In the genomic region with DNA sequence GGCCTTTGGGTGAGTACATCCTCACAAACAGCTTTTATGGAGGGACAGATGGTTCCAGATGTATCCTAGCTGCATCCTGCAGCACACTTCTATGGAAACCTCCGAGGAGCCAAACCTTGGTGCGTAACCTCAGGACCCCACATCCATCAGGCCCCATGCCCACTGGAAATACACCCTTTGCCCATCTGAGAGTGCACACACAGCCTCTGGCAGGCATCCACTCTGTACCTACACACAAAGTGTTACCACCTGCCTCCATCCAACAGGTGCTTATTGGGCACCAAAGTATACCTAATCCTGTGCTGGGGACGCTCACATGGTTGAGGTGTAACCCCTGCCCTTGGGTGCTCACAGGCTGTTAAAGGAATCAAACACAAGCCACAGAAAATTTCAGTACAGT, we compare ENCODE assay signal across 21 cellular contexts.
"Had no signal": no experiment of that assay in that cellular context is flagged by ENCODE, and none has a peak within 500 bp of the region (broad histone marks: within the 10 kb centered on the region; RNA-seq: fewer than 3 reads in every experiment).

No MANE protein-coding gene starts in this region.

- H3K36me3 Mint-ChIP-seq: naive thymus-derived CD8-positive, alpha-beta T cell; stimulated activated effector memory CD8-positive, alpha-beta T cell treated with anti-CD3 and anti-CD28 coated beads, Interleukin-12 subunit alpha, Interleukin-12 subunit beta, amount 100 ng/mL, for 72 hours had no signal

- H3K4me1 ChIP-seq: esophagus squamous epithelium, gastrocnemius medialis, lower lobe of right lung, neural progenitor cell, suprapubic skin had no signal

- H3K36me3 ChIP-seq: cardiac muscle cell, esophagus squamous epithelium, gastrocnemius medialis, lower lobe of right lung, neural progenitor cell, suprapubic skin, transverse colon, WERI-Rb-1 had no signal

- H3K27ac ChIP-seq: cardiac muscle cell, esophagus squamous epithelium, gastrocnemius medialis, lower lobe of right lung, neural progenitor cell, suprapubic skin, transverse colon, WERI-Rb-1 had no signal

- H3K9me3 ChIP-seq: esophagus squamous epithelium, gastrocnemius medialis, lower lobe of right lung, suprapubic skin, transverse colon had no signal

- H3K9me3 Mint-ChIP-seq: activated naive CD8-positive, alpha-beta T cell treated with anti-CD3 and anti-CD28 coated beads, Interleukin-2, amount 50 U/mL, for 24 hours; naive thymus-derived CD8-positive, alpha-beta T cell; neural progenitor cell; stimulated activated effector memory CD8-positive, alpha-beta T cell treated with anti-CD3 and anti-CD28 coated beads, Interleukin-12 subunit alpha, Interleukin-12 subunit beta, amount 100 ng/mL, for 72 hours; stimulated activated naive CD8-positive, alpha-beta T cell treated with anti-CD3 and anti-CD28 coated beads, Interleukin-15, amount 100 ng/mL, for 72 hours had no signal

- H3K4me3 ChIP-seq: cardiac muscle cell, esophagus squamous epithelium, gastrocnemius medialis, lower lobe of right lung, neural progenitor cell, suprapubic skin, transverse colon had no signal

- H3K4me3 Mint-ChIP-seq: activated naive CD8-positive, alpha-beta T cell treated with anti-CD3 and anti-CD28 coated beads, Interleukin-2, amount 50 U/mL, for 24 hours; naive thymus-derived CD8-positive, alpha-beta T cell; neural progenitor cell; stimulated activated effector memory CD8-positive, alpha-beta T cell treated with anti-CD3 and anti-CD28 coated beads, Interleukin-12 subunit alpha, Interleukin-12 subunit beta, amount 100 ng/mL, for 72 hours; stimulated activated naive CD8-positive, alpha-beta T cell treated with anti-CD3 and anti-CD28 coated beads, Interleukin-15, amount 100 ng/mL, for 72 hours had no signal

- H3K27me3 Mint-ChIP-seq: activated naive CD8-positive, alpha-beta T cell treated with anti-CD3 and anti-CD28 coated beads, Interleukin-2, amount 50 U/mL, for 24 hours had no signal

- ATAC-seq: activated naive CD8-positive, alpha-beta T cell treated with anti-CD3 and anti-CD28 coated beads, Interleukin-2, amount 50 U/mL, for 24 hours; gastrocnemius medialis; naive thymus-derived CD8-positive, alpha-beta T cell; stimulated activated effector memory CD8-positive, alpha-beta T cell treated with anti-CD3 and anti-CD28 coated beads, Interleukin-12 subunit alpha, Interleukin-12 subunit beta, amount 100 ng/mL, for 72 hours; stimulated activated naive CD8-positive, alpha-beta T cell treated with anti-CD3 and anti-CD28 coated beads, Interleukin-15, amount 100 ng/mL, for 72 hours had no signal

- H3K27me3 ChIP-seq: cardiac muscle cell, esophagus squamous epithelium, gastrocnemius medialis, neural progenitor cell, suprapubic skin, transverse colon had no signal

- H3K4me1 Mint-ChIP-seq: activated naive CD8-positive, alpha-beta T cell treated with anti-CD3 and anti-CD28 coated beads, Interleukin-2, amount 50 U/mL, for 24 hours; naive thymus-derived CD8-positive, alpha-beta T cell; neural progenitor cell; stimulated activated naive CD8-positive, alpha-beta T cell treated with anti-CD3 and anti-CD28 coated beads, Interleukin-15, amount 100 ng/mL, for 72 hours had no signal

- H3K27ac Mint-ChIP-seq: activated naive CD8-positive, alpha-beta T cell treated with anti-CD3 and anti-CD28 coated beads, Interleukin-2, amount 50 U/mL, for 24 hours; naive thymus-derived CD8-positive, alpha-beta T cell; neural progenitor cell; stimulated activated effector memory CD8-positive, alpha-beta T cell treated with anti-CD3 and anti-CD28 coated beads, Interleukin-12 subunit alpha, Interleukin-12 subunit beta, amount 100 ng/mL, for 72 hours; stimulated activated naive CD8-positive, alpha-beta T cell treated with anti-CD3 and anti-CD28 coated beads, Interleukin-15, amount 100 ng/mL, for 72 hours had no signal

- DNase-seq: activated CD4-positive, alpha-beta T cell treated with anti-CD3 and anti-CD28 coated beads for 1 hour; activated CD4-positive, alpha-beta T cell treated with anti-CD3 and anti-CD28 coated beads, Interleukin-2, amount 50 U/mL, for 4 hours; activated gamma-delta T cell; activated naive CD4-positive, alpha-beta T cell treated with anti-CD3 and anti-CD28 coated beads, Interleukin-2, amount 50 U/mL, for 16 hours; activated naive CD8-positive, alpha-beta T cell treated with anti-CD3 and anti-CD28 coated beads, Interleukin-2, amount 50 U/mL, for 24 hours; esophagus squamous epithelium; gastrocnemius medialis; hypothalamus; lower lobe of right lung; mesendoderm; retina; SIG-M5; SK-N-SH; stimulated activated naive CD8-positive, alpha-beta T cell treated with anti-CD3 and anti-CD28 coated beads, Interleukin-15, amount 100 ng/mL, for 72 hours; transverse colon; WERI-Rb-1 had no signal
